14 cellular contexts compared by ENCODE assay signal in the genomic region with DNA sequence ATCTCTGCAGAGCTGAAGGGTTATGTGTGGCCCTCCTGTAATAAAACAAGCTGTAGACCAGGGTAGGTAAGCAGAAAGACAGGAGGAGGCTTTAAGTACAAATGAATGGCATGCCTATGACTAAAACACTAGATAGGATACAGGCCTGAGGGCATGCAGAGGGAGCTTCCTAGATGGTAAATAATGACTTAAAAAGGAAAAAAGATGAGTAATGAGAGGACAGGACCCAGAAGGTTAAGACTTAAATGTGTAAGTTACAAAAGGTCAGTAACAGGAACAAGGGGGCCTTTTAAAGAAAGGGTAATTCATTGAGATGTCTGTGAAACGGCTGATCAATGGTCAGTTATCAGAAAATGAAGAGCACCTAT.
DNase-seq lines count a peak whose midpoint lies in the region; ATAC-seq and TF ChIP-seq lines count a peak whose summit lies in the region.
"Had no signal": no experiment of that assay in that cellular context is flagged by ENCODE, and none has a peak within 500 bp of the region (broad histone marks: within the 10 kb centered on the region; RNA-seq: fewer than 3 reads in every experiment).

No MANE protein-coding gene starts in this region.

- no peak for TF ChIP-seq EP300 in SK-N-SH (IDR thresholded peaks at IDR 0.05; ENCODE audit: borderline replicate concordance in 1 of 2, low read depth in 1 of 2, low read length in 1 of 2)

- no peak for TF ChIP-seq CTCF in SK-N-SH (IDR thresholded peaks at IDR 0.05)
- no peak for TF ChIP-seq CTCF in foreskin fibroblast (IDR thresholded peaks at IDR 0.05; ENCODE audit: low read depth, low read length)

- H3K79me2 ChIP-seq in SK-N-SH (ENCODE audit: insufficient read depth) = peaks cover 91% of the 10 kb centered on the region

- H3K9me3 ChIP-seq in SK-N-SH = no peaks in the 10 kb centered on the region
- H3K9me3 ChIP-seq: adrenal gland, psoas muscle, thyroid gland had no signal

- H4K20me1 ChIP-seq in SK-N-SH (ENCODE audit: insufficient read depth) = no peaks in the 10 kb centered on the region

- H3K27me3 ChIP-seq in SK-N-SH (ENCODE audit: insufficient read depth) = no peaks in the 10 kb centered on the region
- no peaks in the 10 kb centered on the region for H3K27me3 ChIP-seq in rectal smooth muscle tissue (ENCODE audit: control insufficient read depth, insufficient read depth, low read length)
- H3K27me3 ChIP-seq: adrenal gland, thyroid gland had no signal

- CTCF ChIA-PET in SK-N-SH (lab: Yijun Ruan, JAX) = interaction anchor here (0.7 to 2.1 kb wide), 2 partner anchors 10 to 11 kb away, joined by 3 to 7 read pairs; no protein-coding TSS in a partner anchor

- 68% methylated on average over 1 of the region's 1 CpG for WGBS in SK-N-SH (ENCODE audit: low lambda C conversion rate)

- no peaks in the 10 kb centered on the region for H3K9me2 ChIP-seq in SK-N-SH

- POLR2A ChIA-PET in SK-N-SH (lab: Yijun Ruan, JAX) = no interaction called here

- TF ChIP-seq RAD21 in SK-N-SH (IDR thresholded peaks at IDR 0.05; ENCODE audit: low read length) = no peak

- no peak overlapping the region for H3K4me3 ChIP-seq in SK-N-SH (ENCODE audit: low read depth in 2 of 2, low read length in 1 of 2)
- H3K4me3 ChIP-seq in foreskin fibroblast (ENCODE audit: low read depth in 1 of 2, low read length in 2 of 2) = no peak overlapping the region
- H3K4me3 ChIP-seq in rectal smooth muscle tissue (ENCODE audit: low read length) = no peak overlapping the region
- H3K4me3 ChIP-seq: adrenal gland, psoas muscle, thyroid gland had no signal

- peaks cover 0 to 5% of the 10 kb centered on the region in 2 experiments for H3K36me3 ChIP-seq in SK-N-SH (replicated peaks in 1 of 2; ENCODE audit: control insufficient read depth in 1 of 2, insufficient read depth in 2 of 2, low read length in 1 of 2)
- H3K36me3 ChIP-seq in rectal smooth muscle tissue (ENCODE audit: control insufficient read depth, insufficient read depth, low read length) = peaks cover 2% of the 10 kb centered on the region
- H3K36me3 ChIP-seq: adrenal gland, thyroid gland had no signal

- H3K4me1 ChIP-seq in SK-N-SH (ENCODE audit: control insufficient read depth in 1 of 2, insufficient read depth in 2 of 2, low read depth in 1 of 2, low read length in 1 of 2) (peaks cover 34 to 41% of the 10 kb centered on the region in 2 experiments), rectal smooth muscle tissue (ENCODE audit: control insufficient read depth, insufficient read depth, low read length) (peaks cover 16% of the 10 kb centered on the region)
- H3K4me1 ChIP-seq: psoas muscle had no signal

- no peak overlapping the region; the same call in 1 of the 2 replicates for H3K9ac ChIP-seq in SK-N-SH
- H3K9ac ChIP-seq in rectal smooth muscle tissue (ENCODE audit: low read length) = no peak overlapping the region

- H2AFZ ChIP-seq in SK-N-SH (ENCODE audit: low read depth) = no peak overlapping the region

- peaks cover 43% of the 10 kb centered on the region for H3F3A ChIP-seq in SK-N-SH (replicated peaks; ENCODE audit: insufficient read depth)

- H3K27ac ChIP-seq in SK-N-SH (ENCODE audit: low read depth in 2 of 2, low read length in 1 of 2) = peak overlapping the region; percentile 76 to 82
- peak overlapping the region; percentile 62 for H3K27ac ChIP-seq in rectal smooth muscle tissue (ENCODE audit: low read depth, low read length)
- H3K27ac ChIP-seq: adrenal gland, psoas muscle, thyroid gland had no signal

- H3K4me2 ChIP-seq in SK-N-SH = peak overlapping the region; percentile 19

- ATAC-seq in HG02759 (IDR thresholded peaks at IDR 0.05; ENCODE audit: unreplicated experiment) = no peak
- ATAC-seq: CD8-positive, alpha-beta T cell; psoas muscle had no signal

- DNase-seq in HCEC 1CT (peak; percentile 42), SK-N-SH (no peak), foreskin fibroblast (peak; percentile 61 to 78), RKO (ENCODE audit: low spot score) (no peak), GF-D8 (lab: John Stamatoyannopoulos, UW) (no peak)
- no peak for DNase-seq in activated effector memory CD4-positive, alpha-beta T cell treated with anti-CD3 and anti-CD28 coated beads, Interleukin-2, amount 50 U/mL, for 16 hours
- DNase-seq: adrenal gland; CD8-positive, alpha-beta T cell; erythroblast; NCI-H1417; psoas muscle; thyroid gland had no signal

TF ChIP-seq in SK-N-SH, 30 proteins besides CTCF, POLR2A, EP300 and RAD21:
- TF ChIP-seq, protein P1, sequence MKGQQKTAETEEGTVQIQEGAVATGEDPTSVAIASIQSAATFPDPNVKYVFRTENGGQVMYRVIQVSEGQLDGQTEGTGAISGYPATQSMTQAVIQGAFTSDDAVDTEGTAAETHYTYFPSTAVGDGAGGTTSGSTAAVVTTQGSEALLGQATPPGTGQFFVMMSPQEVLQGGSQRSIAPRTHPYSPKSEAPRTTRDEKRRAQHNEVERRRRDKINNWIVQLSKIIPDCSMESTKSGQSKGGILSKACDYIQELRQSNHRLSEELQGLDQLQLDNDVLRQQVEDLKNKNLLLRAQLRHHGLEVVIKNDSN (IDR thresholded peaks at IDR 0.05; ENCODE audit: borderline replicate concordance, low read depth) = no peak
- TF ChIP-seq CHD2 (IDR thresholded peaks at IDR 0.05; ENCODE audit: low read length, partially characterized antibody) (no peak), GABPA (IDR thresholded peaks at IDR 0.05; ENCODE audit: low read depth) (no peak), POLR2AphosphoS5 (IDR thresholded peaks at IDR 0.05; ENCODE audit: low read depth, low read length) (no peak; the same call in 1 of the 2 replicates), EZH2phosphoT487 (IDR thresholded peaks at IDR 0.05; ENCODE audit: borderline replicate concordance, low read depth) (no peak), TCF12 (IDR thresholded peaks at IDR 0.05) (peak; percentile 29; the same call in 1 of the 2 replicates), FOSL2 (IDR thresholded peaks at IDR 0.05; ENCODE audit: borderline replicate concordance, low read depth) (no peak), TAF1 (IDR thresholded peaks at IDR 0.05; ENCODE audit: borderline replicate concordance, low read depth, low read length) (no peak), JUND (IDR thresholded peaks at IDR 0.05) (no peak)
- TF ChIP-seq, protein P2, sequence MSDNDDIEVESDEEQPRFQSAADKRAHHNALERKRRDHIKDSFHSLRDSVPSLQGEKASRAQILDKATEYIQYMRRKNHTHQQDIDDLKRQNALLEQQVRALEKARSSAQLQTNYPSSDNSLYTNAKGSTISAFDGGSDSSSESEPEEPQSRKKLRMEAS (IDR thresholded peaks at IDR 0.05; ENCODE audit: low read depth) = 0 out of 2 replicates have a peak, but pooled peaks have one; percentile 28
TF ChIP-seq in SK-N-SH: peak in this region for 2.

Comparison
In these comparisons a context has a peak if more than half of its experiments do, and no peak if none do; other contexts are left out.
1. DNase-seq: peak in HCEC 1CT (single experiment) and foreskin fibroblast (2 of 2); none in SK-N-SH (single experiment), RKO (single experiment), activated effector memory CD4-positive, alpha-beta T cell treated with anti-CD3 and anti-CD28 coated beads, Interleukin-2, amount 50 U/mL, for 16 hours (single experiment) and GF-D8 (single experiment).